ENCODE assay signal across 17 cellular contexts in the genomic region with DNA sequence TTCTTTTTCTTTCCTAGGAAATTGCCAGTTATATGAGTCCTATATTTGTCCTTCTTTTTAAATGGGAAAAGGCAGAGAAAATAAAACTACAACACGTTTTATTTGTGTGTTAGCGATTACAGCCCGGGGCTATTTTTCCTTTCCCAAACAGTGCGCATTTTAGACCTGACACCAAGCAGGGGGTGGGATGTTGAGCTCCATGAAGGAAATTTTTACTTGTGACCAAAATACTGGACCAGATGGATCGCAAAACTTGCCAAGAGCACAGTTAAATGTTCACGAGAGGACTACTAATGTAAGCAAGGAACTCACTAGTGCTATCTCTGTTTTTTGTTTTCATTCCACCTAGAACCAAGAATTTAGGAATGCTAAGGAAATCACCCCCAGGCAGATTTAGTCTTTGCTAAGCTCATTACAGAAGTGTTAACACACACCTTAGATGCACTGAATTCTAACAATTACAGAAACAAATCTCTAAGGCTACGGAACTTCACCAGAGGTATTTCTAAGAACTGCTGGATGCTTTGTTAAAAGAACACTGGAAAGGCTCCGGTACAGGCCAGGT.
DNase-seq lines count a peak whose midpoint lies in the region; ATAC-seq and TF ChIP-seq lines count a peak whose summit lies in the region.
"Had no signal": no experiment of that assay in that cellular context is flagged by ENCODE, and none has a peak within 500 bp of the region (broad histone marks: within the 10 kb centered on the region; RNA-seq: fewer than 3 reads in every experiment).

No MANE protein-coding gene starts in this region.

- peaks cover 23% of the 10 kb centered on the region for H3K4me1 ChIP-seq in fibroblast of lung (ENCODE audit: control insufficient read depth, extremely low read depth, insufficient read depth, low read length)
- peaks cover 0 to 99% (median 90%) of the 10 kb centered on the region in 4 donors for H3K4me1 ChIP-seq in sigmoid colon

- ATAC-seq in HG03565 (IDR thresholded peaks at IDR 0.05; ENCODE audit: unreplicated experiment) (no peak), GM18511 (IDR thresholded peaks at IDR 0.05; ENCODE audit: unreplicated experiment) (no peak)
- ATAC-seq: HepG2 had no signal

- DNase-seq in AG10803 (ENCODE audit: low read depth): peak; percentile 78
- DNase-seq in HL-60 (ENCODE audit: low read depth in 1 of 2, low spot score in 1 of 2): no peak
- no peak for DNase-seq in fibroblast of lung (ENCODE audit: low read depth in 2 of 2)
- no peak for DNase-seq in sigmoid colon
- no peak for DNase-seq in KG1 (lab: John Stamatoyannopoulos, UW)
- DNase-seq in activated T-cell treated with anti-CD3 and anti-CD28 coated beads, Interleukin-2, amount 50 U/mL, for 1 hour: no peak
- DNase-seq: activated CD4-positive, alpha-beta memory T cell treated with anti-CD3 and anti-CD28 coated beads, Interleukin-2, amount 10 ng/mL, durations not matched to agents 7 days and 5 days; activated T-cell treated with anti-CD3 and anti-CD28 coated beads, Interleukin-2, amount 50 U/mL, for 48 hours; esophagus squamous epithelium; kidney glomerular epithelial cell; NCI-H2029; pancreas; SHP77; WERI-Rb-1 had no signal

- no peak for TF ChIP-seq CTCF in AG10803 (conservative IDR thresholded peaks at IDR 0.05; ENCODE audit: low read length)
- no peak for TF ChIP-seq CTCF in HL-60 (IDR thresholded peaks at IDR 0.05; ENCODE audit: insufficient read depth, low read length)
- TF ChIP-seq CTCF in fibroblast of lung (conservative IDR thresholded peaks at IDR 0.05 in 1 of 2, IDR thresholded peaks at IDR 0.05 in 1 of 2; ENCODE audit: low read depth in 1 of 2, low read length in 2 of 2): no peak
- no peak for TF ChIP-seq CTCF in sigmoid colon (IDR thresholded peaks at IDR 0.05)

- no peaks in the 10 kb centered on the region for H4K20me1 ChIP-seq in fibroblast of lung (ENCODE audit: control insufficient read depth, extremely low read depth, insufficient read depth, low read length)

- H3K9me3 ChIP-seq in fibroblast of lung (ENCODE audit: control insufficient read depth, insufficient read depth, low read depth, low read length): no peaks in the 10 kb centered on the region
- H3K9me3 ChIP-seq in sigmoid colon: no peaks in the 10 kb centered on the region
- H3K9me3 ChIP-seq: esophagus squamous epithelium, pancreas had no signal

- H2AFZ ChIP-seq in fibroblast of lung (ENCODE audit: low read length): no peak overlapping the region

- peak overlapping the region; percentile 25 for H3K4me2 ChIP-seq in fibroblast of lung (ENCODE audit: extremely low read depth, insufficient read depth, low read length)

- no peaks in the 10 kb centered on the region for H3K79me2 ChIP-seq in fibroblast of lung (ENCODE audit: control insufficient read depth, insufficient read depth, low read length)

- no peak overlapping the region for H3K9ac ChIP-seq in fibroblast of lung (ENCODE audit: insufficient read depth, low read length)

- no peak for TF ChIP-seq EP300 in sigmoid colon (IDR thresholded peaks at IDR 0.05)

- WGBS in sigmoid colon, 2 donors: 83 to 85% methylated on average over 8 of the region's 8 CpGs

- intact Hi-C loops in sigmoid colon (cut with DNase I): loop anchor here (1.0 to 2.0 kb wide), 2 partner anchors 29 to 31 kb away; no protein-coding TSS in a partner anchor

- H3K27ac ChIP-seq in HL-60 (replicated peaks) (peak overlapping the region; percentile 60), fibroblast of lung (ENCODE audit: insufficient read depth, low read length) (no peak overlapping the region), sigmoid colon (peak overlapping the region; percentile 55 to 85 (median 80))
- H3K27ac ChIP-seq: WERI-Rb-1 had no signal

- no peak for TF ChIP-seq POLR2A in sigmoid colon (IDR thresholded peaks at IDR 0.05)

- 0 out of 2 replicates have a peak overlapping the region, but pooled peaks have one; percentile 2 for H3K4me3 ChIP-seq in AG10803 (ENCODE audit: low read length)
- no peak overlapping the region for H3K4me3 ChIP-seq in HL-60 (replicated peaks; ENCODE audit: insufficient read depth, low read length)
- H3K4me3 ChIP-seq in fibroblast of lung (replicated peaks in 1 of 4; ENCODE audit: control extremely low read depth in 1 of 4, insufficient read depth in 1 of 4, low read depth in 3 of 4, low read length in 4 of 4): no peak overlapping the region
- peak overlapping the region in 1 of 4 donors; percentile 12 for H3K4me3 ChIP-seq in sigmoid colon
- H3K4me3 ChIP-seq: esophagus squamous epithelium, pancreas had no signal

- H3K27me3 ChIP-seq in HL-60 (ENCODE audit: insufficient read depth, poor library complexity, severe bottlenecking) (no peaks in the 10 kb centered on the region), fibroblast of lung (ENCODE audit: control insufficient read depth, insufficient read depth, low read length) (no peaks in the 10 kb centered on the region), sigmoid colon (no peaks in the 10 kb centered on the region)
- H3K27me3 ChIP-seq: esophagus squamous epithelium, pancreas had no signal

- H3K36me3 ChIP-seq in fibroblast of lung (ENCODE audit: control insufficient read depth, insufficient read depth, low read length) (no peaks in the 10 kb centered on the region), sigmoid colon (no peaks in the 10 kb centered on the region)
- H3K36me3 ChIP-seq: esophagus squamous epithelium, pancreas, WERI-Rb-1 had no signal
